In genomic region chr19:7944177-7944761, GRCh38 we compare ENCODE assay signal across 1 cellular context.
A peak's percentile ranks its signal among the peaks of the same experiment; 100 is the strongest.
TF ChIP-seq lines count a peak whose summit lies in the region.

No MANE protein-coding gene starts in this region.

TF ChIP-seq in HepG2, 621 proteins besides CTCF, POLR2A, EP300 and RAD21 (continued from another document and continues in another):
- TF ChIP-seq ZNF646 (CRISPR knock-in tag; IDR thresholded peaks at IDR 0.05) (no peak), FUBP1 (CRISPR knock-in tag; IDR thresholded peaks at IDR 0.05; ENCODE audit: borderline replicate concordance) (no peak), ZNF263 (CRISPR knock-in tag; IDR thresholded peaks at IDR 0.05) (0 out of 2 replicates have a peak, but pooled peaks have one; percentile 2), RBM22 (optimal IDR thresholded peaks at IDR 0.05; ENCODE audit: low read length) (no peak), ZIK1 (CRISPR knock-in tag; IDR thresholded peaks at IDR 0.05; ENCODE audit: borderline replicate concordance, low read depth) (no peak), JUND (CRISPR knock-in tag; IDR thresholded peaks at IDR 0.05) (no peak), ZNF18 (CRISPR knock-in tag; IDR thresholded peaks at IDR 0.05; ENCODE audit: insufficient replicate concordance) (no peak), PHF8 (CRISPR knock-in tag; IDR thresholded peaks at IDR 0.05) (no peak), HNF4G (IDR thresholded peaks at IDR 0.05; ENCODE audit: borderline replicate concordance, low read depth, low read length) (no peak), HNF4G (CRISPR knock-in tag; IDR thresholded peaks at IDR 0.05; ENCODE audit: borderline replicate concordance, low read depth) (no peak), YY1 (IDR thresholded peaks at IDR 0.05; ENCODE audit: insufficient read depth, insufficient replicate concordance, low read depth, low read length) (peak; percentile 24), ZNF550 (CRISPR knock-in tag; IDR thresholded peaks at IDR 0.05; ENCODE audit: borderline replicate concordance) (no peak), CAMTA2 (CRISPR knock-in tag; IDR thresholded peaks at IDR 0.05; ENCODE audit: borderline replicate concordance) (no peak), KLF15 (CRISPR knock-in tag; IDR thresholded peaks at IDR 0.05; ENCODE audit: borderline replicate concordance) (no peak), NCOA5 (CRISPR knock-in tag; IDR thresholded peaks at IDR 0.05) (no peak), ZNF274 (CRISPR knock-in tag; IDR thresholded peaks at IDR 0.05) (no peak), PLRG1 (conservative IDR thresholded peaks at IDR 0.05) (no peak), ZNF296 (CRISPR knock-in tag; conservative IDR thresholded peaks at IDR 0.05) (no peak), ZNF180 (CRISPR knock-in tag; IDR thresholded peaks at IDR 0.05; ENCODE audit: borderline replicate concordance, low read depth) (no peak), ZNF230 (CRISPR knock-in tag; IDR thresholded peaks at IDR 0.05) (no peak), RARG (CRISPR knock-in tag; IDR thresholded peaks at IDR 0.05; ENCODE audit: low read depth) (no peak), MYNN (CRISPR knock-in tag; IDR thresholded peaks at IDR 0.05; ENCODE audit: low read depth) (no peak), NFE2L1 (CRISPR knock-in tag; IDR thresholded peaks at IDR 0.05; ENCODE audit: borderline replicate concordance) (no peak), HCFC1 (IDR thresholded peaks at IDR 0.05; ENCODE audit: low read depth, low read length) (no peak), CC2D1A (CRISPR knock-in tag; IDR thresholded peaks at IDR 0.05) (no peak), ZNF674 (CRISPR knock-in tag; IDR thresholded peaks at IDR 0.05; ENCODE audit: low read depth) (no peak), TGIF2 (CRISPR knock-in tag; IDR thresholded peaks at IDR 0.05) (0 out of 2 replicates have a peak, but pooled peaks have one; percentile 30), MAX (IDR thresholded peaks at IDR 0.05) (no peak), ZNF160 (CRISPR knock-in tag; IDR thresholded peaks at IDR 0.05) (0 out of 2 replicates have a peak, but pooled peaks have one; percentile 0), SIN3B (IDR thresholded peaks at IDR 0.05; ENCODE audit: low read length) (0 out of 2 replicates have a peak, but pooled peaks have one; percentile 7), ZNF280D (CRISPR knock-in tag; IDR thresholded peaks at IDR 0.05) (no peak), ELF1 (CRISPR knock-in tag; IDR thresholded peaks at IDR 0.05) (no peak), SP1 (IDR thresholded peaks at IDR 0.05) (no peak), SP1 (CRISPR knock-in tag; IDR thresholded peaks at IDR 0.05) (no peak), KDM3A (CRISPR knock-in tag; IDR thresholded peaks at IDR 0.05; ENCODE audit: low read depth) (no peak), PLSCR1 (CRISPR knock-in tag; IDR thresholded peaks at IDR 0.05; ENCODE audit: borderline replicate concordance) (no peak), FOXO4 (CRISPR knock-in tag; conservative IDR thresholded peaks at IDR 0.05) (0 out of 2 replicates have a peak, but pooled peaks have one; percentile 57), MED1 (CRISPR knock-in tag; IDR thresholded peaks at IDR 0.05) (no peak), NFRKB (IDR thresholded peaks at IDR 0.05) (no peak), TBP (CRISPR knock-in tag; IDR thresholded peaks at IDR 0.05) (no peak), SP4 (CRISPR knock-in tag; IDR thresholded peaks at IDR 0.05) (no peak; the same call in 1 of the 2 replicates), KLF6 (CRISPR knock-in tag; IDR thresholded peaks at IDR 0.05) (no peak), MTA1 (CRISPR knock-in tag; IDR thresholded peaks at IDR 0.05; ENCODE audit: borderline replicate concordance) (no peak), MTA3 (CRISPR knock-in tag; IDR thresholded peaks at IDR 0.05) (no peak), CSRNP2 (CRISPR knock-in tag; conservative IDR thresholded peaks at IDR 0.05; ENCODE audit: low read depth) (no peak), ATM (IDR thresholded peaks at IDR 0.05; ENCODE audit: borderline replicate concordance) (no peak), GATA4 (IDR thresholded peaks at IDR 0.05; ENCODE audit: borderline replicate concordance, low read depth) (no peak), ZNF503 (CRISPR knock-in tag; IDR thresholded peaks at IDR 0.05) (no peak), HDAC1 (CRISPR knock-in tag; IDR thresholded peaks at IDR 0.05) (no peak), SMAD3 (CRISPR knock-in tag; IDR thresholded peaks at IDR 0.05) (no peak), GATAD2A (CRISPR knock-in tag; IDR thresholded peaks at IDR 0.05) (peak; percentile 51; the same call in 1 of the 2 replicates), ZNF205 (CRISPR knock-in tag; IDR thresholded peaks at IDR 0.05) (no peak)
